In genomic region chr14:78181270-78181669, GRCh38 we compare ENCODE assay signal across 17 cellular contexts.
DNase-seq lines count a peak whose midpoint lies in the region; TF ChIP-seq lines count a peak whose summit lies in the region.
"Had no signal": no experiment of that assay in that cellular context is flagged by ENCODE, and none has a peak within 500 bp of the region (broad histone marks: within the 10 kb centered on the region; RNA-seq: fewer than 3 reads in every experiment).

No MANE protein-coding gene starts in this region.

- no peaks in the 10 kb centered on the region for H3K36me3 ChIP-seq in HEK293 (ENCODE audit: control insufficient read depth in 2 of 2, insufficient read depth in 1 of 2, low read length in 2 of 2)
- H3K36me3 ChIP-seq: BLaER1 had no signal

- DNase-seq in DMS79 treated with DMSO at 0.1 percent for 48 hours (lab: John Stamatoyannopoulos, UW) (peak; percentile 40), DMS79 (lab: John Stamatoyannopoulos, UW) (no peak), NCI-H345 (lab: John Stamatoyannopoulos, UW) (peak; percentile 25), NCI-H345 treated with DMSO at 0.1 percent for 48 hours (lab: John Stamatoyannopoulos, UW; ENCODE audit: unreplicated experiment) (no peak), NCI-H226 (no peak)
- DNase-seq: Caco-2; CD4-positive, CD25-positive, alpha-beta regulatory T cell; CD8-positive, alpha-beta T cell; DMS153; GF-D8; H9; HFFc6 had no signal

- CTCF ChIA-PET in HEK293 (lab: Yijun Ruan, JAX) = interaction anchor here (0.6 to 1.2 kb wide), 3 partner anchors 17 to 409 kb away, joined by 3 to 5 read pairs (median 3); no protein-coding TSS in a partner anchor

- no peak for TF ChIP-seq CTCF in HEK293 (tag by site-specific recombination; IDR thresholded peaks at IDR 0.05)

- H3K9me3 ChIP-seq in HEK293 (ENCODE audit: control insufficient read depth, insufficient read depth, low read depth, low read length) = no peaks in the 10 kb centered on the region
- H3K9me3 ChIP-seq: BLaER1, Caco-2 had no signal

- H3K4me1 ChIP-seq in HEK293 (ENCODE audit: control insufficient read depth, insufficient read depth, low read length) = no peaks in the 10 kb centered on the region
- H3K4me1 ChIP-seq: BLaER1, Caco-2 had no signal

- no peak overlapping the region for H3K27ac ChIP-seq in HEK293 (ENCODE audit: extremely low read depth, low read depth, low read length)
- H3K27ac ChIP-seq: 22Rv1, BLaER1, C4-2B had no signal

- POLR2A ChIA-PET in HEK293 (lab: Yijun Ruan, JAX) = no interaction called here

- no peak overlapping the region for H3K4me3 ChIP-seq in HEK293 (ENCODE audit: low read depth, low read length)
- H3K4me3 ChIP-seq: BLaER1, GM23338 had no signal

TF ChIP-seq in HEK293, 187 proteins besides CTCF, POLR2A, EP300 and RAD21:
- TF ChIP-seq SCRT2 (tag by site-specific recombination; IDR thresholded peaks at IDR 0.05) (peak; percentile 68), ZBTB44 (tag by site-specific recombination; IDR thresholded peaks at IDR 0.05) (no peak)

Comparison
In these comparisons a context has a peak if more than half of its experiments do, and no peak if none do; other contexts are left out.
1. DNase-seq: peak in DMS79 treated with DMSO at 0.1 percent for 48 hours (single experiment) and NCI-H345 (single experiment); none in DMS79 (single experiment), NCI-H345 treated with DMSO at 0.1 percent for 48 hours (single experiment) and NCI-H226 (single experiment).